ENCODE assay signal across 12 cellular contexts in the genomic region with DNA sequence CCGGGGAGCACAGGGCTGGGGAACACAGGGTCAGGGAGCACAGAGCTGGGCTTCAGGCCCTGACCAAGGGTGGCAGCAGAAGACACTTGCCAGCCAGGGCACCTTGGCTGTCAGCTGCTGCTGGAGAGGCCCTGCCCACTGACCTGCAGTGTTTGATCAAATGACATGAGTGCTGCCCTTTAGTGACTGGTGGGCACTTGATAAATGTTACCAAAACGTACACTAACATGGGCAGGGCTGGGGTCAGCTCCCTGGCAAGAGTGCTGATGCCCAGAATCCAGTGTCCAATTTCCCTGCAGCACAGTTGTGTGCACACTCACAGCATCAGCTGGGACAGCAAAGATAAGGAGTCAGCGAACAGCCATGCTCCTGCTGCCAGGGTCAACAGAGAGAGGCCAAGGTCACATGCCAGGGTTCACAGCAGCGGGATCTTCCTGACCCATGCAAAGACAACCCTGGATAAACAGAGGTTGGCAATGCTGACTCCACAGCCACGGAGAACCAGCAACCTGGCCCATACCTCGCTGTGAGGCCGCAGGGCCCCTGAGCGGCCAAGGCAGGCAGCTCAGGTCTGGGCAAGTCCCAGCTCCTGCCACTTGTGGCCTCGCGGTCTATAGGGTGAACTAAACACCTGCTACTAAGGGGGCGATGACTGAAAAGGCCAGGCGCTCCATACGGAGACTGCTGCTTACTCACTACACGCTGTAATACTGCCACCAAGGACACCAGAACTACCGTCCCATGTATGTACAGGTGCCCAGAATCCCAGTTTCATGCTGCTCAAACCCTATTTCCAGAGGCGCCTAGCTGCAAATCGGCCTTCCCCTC. TPM values are rescaled to one million over a fixed set of nuclear protein-coding genes. Genes with fewer than 3 reads are reported as not detected.
DNase-seq lines count a peak whose midpoint lies in the region; ATAC-seq, FAIRE-seq and TF ChIP-seq lines count a peak whose summit lies in the region.
"Had no signal": no experiment of that assay in that cellular context is flagged by ENCODE, and none has a peak within 500 bp of the region (broad histone marks: within the 10 kb centered on the region; RNA-seq: fewer than 3 reads in every experiment).

No MANE protein-coding gene starts in this region.

- DNase-seq in adrenal gland (peak in 6 of 7 donors; percentile 55 to 73 (median 66)), keratinocyte (ENCODE audit: low read depth, low spot score) (no peak), substantia nigra (lab: John Stamatoyannopoulos, UW) (peak in 2 of 49 donors; percentile 24 to 36), ACHN (no peak)
- DNase-seq in activated CD4-positive, alpha-beta T cell treated with anti-CD3 and anti-CD28 coated beads, Interleukin-2, amount 50 U/mL, for 48 hours: no peak
- DNase-seq: activated T-cell treated with anti-CD3 and anti-CD28 coated beads, Interleukin-2, amount 50 U/mL, for 72 hours; cortex of kidney; MG63; OCI-M1 had no signal

- intact Hi-C loops in adrenal gland (cut with DNase I): loop anchor here (2.0 to 10.0 kb wide), 2 partner anchors 14 to 64 kb away; no protein-coding TSS in a partner anchor

- no peak for FAIRE-seq in keratinocyte (lab: Jason Lieb, UNC)

- peaks cover 29 to 54% of the 10 kb centered on the region in 2 donors for H3K4me1 ChIP-seq in adrenal gland (replicated peaks in 1 of 2)
- H3K4me1 ChIP-seq in keratinocyte (ENCODE audit: control insufficient read depth, extremely low read depth, insufficient read depth, low read length): peaks cover 11% of the 10 kb centered on the region

- peak in 1 of 2 donors; percentile 32 for TF ChIP-seq POLR2A in adrenal gland (IDR thresholded peaks at IDR 0.05)

- no peak for TF ChIP-seq CTCF in adrenal gland (IDR thresholded peaks at IDR 0.05)
- TF ChIP-seq CTCF in keratinocyte (optimal IDR thresholded peaks at IDR 0.05 in 1 of 3, IDR thresholded peaks at IDR 0.05 in 1 of 3, conservative IDR thresholded peaks at IDR 0.05 in 1 of 3; ENCODE audit: extremely low read depth in 1 of 3, insufficient read depth in 2 of 3, low read length in 3 of 3): no peak

- H3K9me3 ChIP-seq in adrenal gland (replicated peaks in 1 of 3): no peaks in the 10 kb centered on the region
- H3K9me3 ChIP-seq in keratinocyte (ENCODE audit: control insufficient read depth, low read depth, low read length): no peaks in the 10 kb centered on the region
- H3K9me3 ChIP-seq: MG63 had no signal

- no peak overlapping the region for H2AFZ ChIP-seq in keratinocyte (ENCODE audit: control insufficient read depth, low read length)

- ATAC-seq in GM21717 (IDR thresholded peaks at IDR 0.05; ENCODE audit: unreplicated experiment): peak; percentile 65
- no peak for ATAC-seq in HG03342 (IDR thresholded peaks at IDR 0.05; ENCODE audit: unreplicated experiment)
- ATAC-seq in HG02759 (IDR thresholded peaks at IDR 0.05; ENCODE audit: unreplicated experiment): no peak
- ATAC-seq: activated T-cell treated with anti-CD3 and anti-CD28 coated beads, Interleukin-2, amount 50 U/mL, for 72 hours had no signal

- dilution Hi-C loops in keratinocyte (cut with MboI; ENCODE audit: extremely low pct_ligation_motif_present, low sequenced_read_pairs): no loop called here

- no peaks in the 10 kb centered on the region for H3K27me3 ChIP-seq in adrenal gland
- H3K27me3 ChIP-seq in keratinocyte (ENCODE audit: control insufficient read depth, extremely low read depth, insufficient read depth, low read length): no peaks in the 10 kb centered on the region
- H3K27me3 ChIP-seq: MG63 had no signal

- in situ Hi-C loops in ACHN (cut with HindIII; ENCODE audit: low pct_ligation_motif_present, low pct_unique_long_range_greater_than_20kb, low sequenced_read_pairs): no loop called here

- no peaks in the 10 kb centered on the region for H3K79me2 ChIP-seq in keratinocyte (ENCODE audit: control insufficient read depth, insufficient read depth, low read length)

- 43 to 45% (median 45%) methylated on average over 14 to 17 of the region's 17 CpGs for WGBS in adrenal gland, 4 donors

- no peak overlapping the region for H3K9ac ChIP-seq in keratinocyte (ENCODE audit: control insufficient read depth, extremely low read depth, insufficient read depth, low read length)

- H3K4me3 ChIP-seq in adrenal gland (peak overlapping the region in 1 of 4 donors; percentile 46), keratinocyte (ENCODE audit: control insufficient read depth in 2 of 3, extremely low read depth in 1 of 3, insufficient read depth in 2 of 3, low read depth in 1 of 3, low read length in 3 of 3) (no peak overlapping the region)
- H3K4me3 ChIP-seq: MG63 had no signal

- no peaks in the 10 kb centered on the region for H4K20me1 ChIP-seq in keratinocyte (ENCODE audit: control insufficient read depth, extremely low read depth, insufficient read depth, low read length)

- H3K27ac ChIP-seq in adrenal gland: peak overlapping the region; percentile 7 to 87 (median 80)
- H3K27ac ChIP-seq in keratinocyte (ENCODE audit: control insufficient read depth, insufficient read depth, low read length): no peak overlapping the region
- peak overlapping the region; percentile 49 for H3K27ac ChIP-seq in substantia nigra (ENCODE audit: low read depth, low read length, poor library complexity, severe bottlenecking)

- H3K9me1 ChIP-seq in keratinocyte (ENCODE audit: control insufficient read depth, extremely low read depth, insufficient read depth, low read length): no peaks in the 10 kb centered on the region

- peak overlapping the region; percentile 69 for H3K4me2 ChIP-seq in keratinocyte (ENCODE audit: control insufficient read depth, extremely low read depth, insufficient read depth, low read depth, low read length)

- H3K36me3 ChIP-seq in adrenal gland (replicated peaks in 1 of 2): no peaks in the 10 kb centered on the region
- no peaks in the 10 kb centered on the region for H3K36me3 ChIP-seq in keratinocyte (ENCODE audit: control insufficient read depth in 2 of 2, extremely low read depth in 1 of 2, insufficient read depth in 2 of 2, low read length in 2 of 2)
- H3K36me3 ChIP-seq: MG63 had no signal

RNA-seq across cellular contexts. Expression of gene NINL, which starts 46.3 kb away (rescaled TPM):
- 10 to 100 TPM in 7 of 8 donors, 1 to 10 TPM in 1; 10.0 to 30.9 (median 14.4) TPM for total RNA-seq in adrenal gland
- 10 to 100 TPM; 13.4 to 30.6 (median 20.3) TPM for polyA plus RNA-seq in adrenal gland
- polyA plus RNA-seq in keratinocyte: 0.66 to 0.79 TPM (median 0.75 TPM) in 3 replicates
- polyA plus RNA-seq in keratinocyte (2011; ENCODE audit: low read depth): 0.31 TPM
- 0.39 and 0.57 TPM in 2 replicates for polyA plus RNA-seq in keratinocyte (2011; cell fraction: cytosol; rRNA removed)
- 1.9 and 2.1 TPM in 2 replicates for polyA plus RNA-seq in keratinocyte (2011; cell fraction: nucleus; rRNA removed)
- 0.55 and 1.0 TPM in 2 replicates for polyA plus RNA-seq in keratinocyte (2012; ENCODE audit: low replicate concordance)
- polyA minus RNA-seq in keratinocyte: 0.42 to 2.5 TPM (median 1.1 TPM) in 3 replicates
- 0.38 TPM for polyA minus RNA-seq in keratinocyte (2011; cell fraction: cytosol; rRNA and poly(A)+ RNA removed)
- 0.32 and 0.70 TPM in 2 replicates for polyA minus RNA-seq in keratinocyte (2011; cell fraction: nucleus; rRNA and poly(A)+ RNA removed)

Comparison
In these comparisons a context has a peak if more than half of its experiments do, and no peak if none do; other contexts are left out.
1. DNase-seq: peak in adrenal gland (6 of 7); none in keratinocyte (single experiment), ACHN (single experiment) and activated CD4-positive, alpha-beta T cell treated with anti-CD3 and anti-CD28 coated beads, Interleukin-2, amount 50 U/mL, for 48 hours (0 of 2).
2. RNA of gene NINL, which starts 46.3 kb away (polyA plus RNA-seq): 13.4 to 30.6 TPM in adrenal gland; 0.31 to 2.1 TPM in keratinocyte; every median in the first group is over 4 times any median in the second.